ENCODE assay signal across 9 cellular contexts in the genomic region with DNA sequence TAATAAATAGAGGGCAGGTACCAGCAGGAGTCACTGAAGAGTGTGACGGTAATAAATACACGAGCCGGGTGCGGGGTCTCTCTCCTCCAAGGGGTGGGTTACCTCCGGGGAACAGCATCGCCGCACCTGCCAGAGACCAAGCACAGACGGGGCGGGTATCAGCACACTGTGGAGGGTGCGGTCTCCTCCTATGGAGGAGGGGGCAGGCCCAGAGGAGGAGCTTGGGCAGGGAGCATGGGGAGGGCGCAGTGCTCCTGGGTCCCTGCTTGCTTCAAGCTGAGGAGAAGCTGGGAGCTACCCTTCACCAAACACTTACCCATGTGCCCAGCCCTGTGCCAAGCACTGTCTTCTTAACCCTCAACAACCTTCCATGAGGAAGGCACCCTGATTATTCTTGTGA. TPM values are rescaled to one million over a fixed set of nuclear protein-coding genes. Genes with fewer than 3 reads are reported as not detected.
DNase-seq lines count a peak whose midpoint lies in the region; ATAC-seq and TF ChIP-seq lines count a peak whose summit lies in the region.
"Had no signal": no experiment of that assay in that cellular context is flagged by ENCODE, and none has a peak within 500 bp of the region (broad histone marks: within the 10 kb centered on the region; RNA-seq: fewer than 3 reads in every experiment).

No MANE protein-coding gene starts in this region.

- H3K9me3 Mint-ChIP-seq in CD14-positive monocyte (peaks cover 0 to 5% (median 1%) of the 10 kb centered on the region in 7 donors), WTC11 (no peaks in the 10 kb centered on the region), natural killer cell (no peaks in the 10 kb centered on the region)

- no peaks in the 10 kb centered on the region for H3K27me3 ChIP-seq in thyroid gland

- intact Hi-C loops in CD14-positive monocyte (cut with micrococcal nuclease), result loop anchor here in 1 of 2 donors (10.0 kb wide), 1 partner anchor 122 kb away; a partner anchor contains a TSS
- intact Hi-C loops in natural killer cell (cut with micrococcal nuclease), result no loop called here
- intact Hi-C loops in thyroid gland (cut with DNase I), result no loop called here

- ATAC-seq in GM18861 (IDR thresholded peaks at IDR 0.05; ENCODE audit: unreplicated experiment) (peak; percentile 31), WTC11 (peak; percentile 38), natural killer cell (no peak)

- H3K36me3 ChIP-seq in thyroid gland, result peaks cover 28 to 47% of the 10 kb centered on the region in 2 donors

- CTCF ChIA-PET in WTC11 (lab: Charles Lee), result interaction anchor here (0.8 to 2.0 kb wide), 9 partner anchors 9 to 121 kb away, joined by 3 to 11 read pairs (median 5); a partner anchor contains a TSS

- H3K27me3 Mint-ChIP-seq in CD14-positive monocyte (ENCODE audit: low read depth in 3 of 3) (peaks cover 1 to 8% (median 5%) of the 10 kb centered on the region in 3 donors), WTC11 (ENCODE audit: low read depth) (no peaks in the 10 kb centered on the region; the same call in 1 of the 2 replicates), natural killer cell (ENCODE audit: low read depth in 2 of 2) (no peaks in the 10 kb centered on the region)

- TF ChIP-seq CTCF in CD14-positive monocyte (IDR thresholded peaks at IDR 0.05), result no peak
- no peak for TF ChIP-seq CTCF in WTC11 (IDR thresholded peaks at IDR 0.05)
- no peak for TF ChIP-seq CTCF in natural killer cell (IDR thresholded peaks at IDR 0.05)
- no peak for TF ChIP-seq CTCF in thyroid gland (IDR thresholded peaks at IDR 0.05)

- DNase-seq in CD14-positive monocyte (ENCODE audit: low spot score) (no peak), WTC11 (ENCODE audit: low spot score) (no peak), natural killer cell (no peak), SHP77 (lab: John Stamatoyannopoulos, UW) (no peak), thyroid gland (no peak), DMS79 (lab: John Stamatoyannopoulos, UW) (no peak)
- no peak for DNase-seq in activated CD8-positive, alpha-beta memory T cell treated with anti-CD3 and anti-CD28 coated beads, Interleukin-2, amount 50 U/mL, for 48 hours
- DNase-seq: PC-9 had no signal

- H3K9me3 ChIP-seq in thyroid gland, result no peaks in the 10 kb centered on the region

- H3K4me1 Mint-ChIP-seq in CD14-positive monocyte (peaks cover 64% of the 10 kb centered on the region), WTC11 (peaks cover 3% of the 10 kb centered on the region), natural killer cell (peaks cover 42% of the 10 kb centered on the region in 2 donors)

- peak overlapping the region in 1 of 3 donors; percentile 73 for H3K27ac ChIP-seq in thyroid gland
- H3K27ac ChIP-seq: PC-9 had no signal

- H3K4me3 Mint-ChIP-seq in CD14-positive monocyte, result peak overlapping the region in 1 of 2 donors; percentile 87
- H3K4me3 Mint-ChIP-seq in WTC11, result no peak overlapping the region
- H3K4me3 Mint-ChIP-seq in natural killer cell, result peak overlapping the region; percentile 83

- TF ChIP-seq POLR2A in thyroid gland (IDR thresholded peaks at IDR 0.05), result no peak

- no peaks in the 10 kb centered on the region for H3K36me3 Mint-ChIP-seq in CD14-positive monocyte
- H3K36me3 Mint-ChIP-seq in WTC11, result no peaks in the 10 kb centered on the region
- no peaks in the 10 kb centered on the region for H3K36me3 Mint-ChIP-seq in natural killer cell

- POLR2A ChIA-PET in WTC11 (lab: Charles Lee), result no interaction called here

- peaks cover 12 to 43% of the 10 kb centered on the region in 2 donors for H3K4me1 ChIP-seq in thyroid gland

- H3K27ac Mint-ChIP-seq in CD14-positive monocyte, result peak overlapping the region; percentile 84 to 97 (median 96)
- no peak overlapping the region for H3K27ac Mint-ChIP-seq in WTC11
- H3K27ac Mint-ChIP-seq in natural killer cell, result peak overlapping the region; percentile 89 to 96

- no peak overlapping the region for H3K4me3 ChIP-seq in thyroid gland (replicated peaks in 1 of 3)
- H3K4me3 ChIP-seq: PC-9 had no signal

- 88 to 93% methylated on average over 11 of the region's 11 CpGs for WGBS in thyroid gland, 2 donors

TF ChIP-seq in WTC11, 78 proteins besides CTCF, POLR2A, EP300 and RAD21:
- TF ChIP-seq CREM (CRISPR knock-in tag; IDR thresholded peaks at IDR 0.05) (no peak), ZNF138 (CRISPR knock-in tag; conservative IDR thresholded peaks at IDR 0.05) (no peak), ZNF671 (CRISPR knock-in tag; IDR thresholded peaks at IDR 0.05) (no peak), SMAD4 (CRISPR knock-in tag; IDR thresholded peaks at IDR 0.05) (no peak), FOXJ3 (CRISPR knock-in tag; IDR thresholded peaks at IDR 0.05; ENCODE audit: borderline replicate concordance) (no peak), GTF2I (CRISPR knock-in tag; conservative IDR thresholded peaks at IDR 0.05) (no peak), JAZF1 (CRISPR knock-in tag; IDR thresholded peaks at IDR 0.05) (no peak), JUN (CRISPR knock-in tag; IDR thresholded peaks at IDR 0.05) (no peak)
- TF ChIP-seq, protein P1, sequence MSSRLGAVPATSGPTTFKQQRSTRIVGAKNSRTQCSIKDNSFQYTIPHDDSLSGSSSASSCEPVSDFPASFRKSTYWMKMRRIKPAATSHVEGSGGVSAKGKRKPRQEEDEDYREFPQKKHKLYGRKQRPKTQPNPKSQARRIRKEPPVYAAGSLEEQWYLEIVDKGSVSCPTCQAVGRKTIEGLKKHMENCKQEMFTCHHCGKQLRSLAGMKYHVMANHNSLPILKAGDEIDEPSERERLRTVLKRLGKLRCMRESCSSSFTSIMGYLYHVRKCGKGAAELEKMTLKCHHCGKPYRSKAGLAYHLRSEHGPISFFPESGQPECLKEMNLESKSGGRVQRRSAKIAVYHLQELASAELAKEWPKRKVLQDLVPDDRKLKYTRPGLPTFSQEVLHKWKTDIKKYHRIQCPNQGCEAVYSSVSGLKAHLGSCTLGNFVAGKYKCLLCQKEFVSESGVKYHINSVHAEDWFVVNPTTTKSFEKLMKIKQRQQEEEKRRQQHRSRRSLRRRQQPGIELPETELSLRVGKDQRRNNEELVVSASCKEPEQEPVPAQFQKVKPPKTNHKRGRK (CRISPR knock-in tag; IDR thresholded peaks at IDR 0.05; ENCODE audit: borderline replicate concordance), result no peak
- TF ChIP-seq, protein P2, sequence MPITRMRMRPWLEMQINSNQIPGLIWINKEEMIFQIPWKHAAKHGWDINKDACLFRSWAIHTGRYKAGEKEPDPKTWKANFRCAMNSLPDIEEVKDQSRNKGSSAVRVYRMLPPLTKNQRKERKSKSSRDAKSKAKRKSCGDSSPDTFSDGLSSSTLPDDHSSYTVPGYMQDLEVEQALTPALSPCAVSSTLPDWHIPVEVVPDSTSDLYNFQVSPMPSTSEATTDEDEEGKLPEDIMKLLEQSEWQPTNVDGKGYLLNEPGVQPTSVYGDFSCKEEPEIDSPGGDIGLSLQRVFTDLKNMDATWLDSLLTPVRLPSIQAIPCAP (CRISPR knock-in tag; IDR thresholded peaks at IDR 0.05), result no peak

RNA-seq across cellular contexts. Expression of a gene that starts 12.8 kb away (rescaled TPM):
- not detected for polyA plus RNA-seq in CD14-positive monocyte
- total RNA-seq in WTC11 (2021) (5.0 to 6.7 TPM (median 6.5 TPM) in 3 replicates), natural killer cell (under 1 TPM in 2 of 3 donors, not detected in 1; 0.33 to 0.34 TPM), thyroid gland (10 to 100 TPM; 34.4 to 68.8 (median 61.0) TPM)

RNA-seq across cellular contexts. Expression of a gene that starts 19.5 kb away (rescaled TPM):
- polyA plus RNA-seq in CD14-positive monocyte, result not detected
- total RNA-seq in WTC11 (2021) (10.6 to 12.6 TPM (median 12.2 TPM) in 3 replicates), natural killer cell (1 to 10 TPM; 1.9 to 7.9 (median 2.9) TPM), thyroid gland (10 to 100 TPM in 2 of 4 donors, 1 to 10 TPM in 2; 5.7 to 16.4 (median 9.5) TPM)

Comparison
In these comparisons a context has a peak if more than half of its experiments do, and no peak if none do; other contexts are left out.
1. ATAC-seq: peak in GM18861 (single experiment) and WTC11 (single experiment); none in natural killer cell (0 of 3).